Comparison of ENCODE assay signal across 12 cellular contexts in the genomic region with DNA sequence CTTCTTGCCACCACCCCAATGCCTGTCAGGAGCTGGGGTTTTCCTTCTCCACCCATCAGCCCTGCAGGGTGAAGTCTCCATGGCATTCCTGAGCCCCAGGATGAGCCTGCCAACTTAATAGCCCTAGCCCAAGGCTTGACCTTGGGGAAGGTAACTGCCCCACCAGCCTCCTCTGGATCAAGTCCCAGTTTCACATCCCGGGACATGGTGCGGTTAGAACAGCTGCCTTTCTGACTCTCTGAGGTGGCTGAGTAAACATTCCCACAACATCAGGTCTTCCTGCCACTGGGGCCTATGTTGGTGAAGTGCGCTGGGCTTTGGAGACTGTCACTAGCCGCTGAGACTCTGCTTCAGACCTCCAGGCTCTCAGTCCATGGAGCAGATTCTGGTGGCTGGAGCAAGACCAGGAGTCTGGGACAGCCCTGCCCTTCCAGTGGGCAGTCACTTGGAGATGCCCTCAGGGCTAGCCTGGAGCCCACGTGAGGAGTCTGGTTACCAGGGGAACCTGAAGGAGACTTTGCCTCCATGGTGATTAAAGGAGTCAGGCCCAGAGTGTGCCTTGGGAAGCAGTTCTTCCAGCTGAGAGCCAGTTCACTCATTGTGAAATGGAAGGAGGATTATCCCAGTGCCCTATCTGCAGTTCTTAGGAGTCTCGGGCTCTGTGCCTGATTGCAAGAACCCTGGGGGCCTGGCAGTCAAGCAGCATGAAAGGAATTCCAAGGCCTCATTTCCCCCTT. TPM values are rescaled to one million over a fixed set of nuclear protein-coding genes. Genes with fewer than 3 reads are reported as not detected.
A peak's percentile ranks its signal among the peaks of the same experiment; 100 is the strongest.
DNase-seq lines count a peak whose midpoint lies in the region; ATAC-seq and TF ChIP-seq lines count a peak whose summit lies in the region.
"Had no signal": no experiment of that assay in that cellular context is flagged by ENCODE, and none has a peak within 500 bp of the region (broad histone marks: within the 10 kb centered on the region; RNA-seq: fewer than 3 reads in every experiment).

No MANE protein-coding gene starts in this region.

- H3K27me3 ChIP-seq in right atrium auricular region (no peaks in the 10 kb centered on the region), right lobe of liver (no peaks in the 10 kb centered on the region), upper lobe of right lung (no peaks in the 10 kb centered on the region)
- no peaks in the 10 kb centered on the region for H3K27me3 ChIP-seq in CD4-positive, alpha-beta T cell (ENCODE audit: control insufficient read depth, insufficient read depth, low read length)

- H3K4me1 ChIP-seq in right atrium auricular region, result peaks cover 0 to 26% of the 10 kb centered on the region in 2 donors
- no peaks in the 10 kb centered on the region for H3K4me1 ChIP-seq in right lobe of liver
- peaks cover 18% of the 10 kb centered on the region for H3K4me1 ChIP-seq in upper lobe of right lung

- H3K36me3 ChIP-seq in right atrium auricular region (no peaks in the 10 kb centered on the region), right lobe of liver (no peaks in the 10 kb centered on the region), upper lobe of right lung (no peaks in the 10 kb centered on the region)

- TF ChIP-seq CTCF in right atrium auricular region (IDR thresholded peaks at IDR 0.05) (no peak), choroid plexus epithelial cell (conservative IDR thresholded peaks at IDR 0.05; ENCODE audit: low read depth, low read length) (no peak), right lobe of liver (IDR thresholded peaks at IDR 0.05) (no peak), upper lobe of right lung (IDR thresholded peaks at IDR 0.05) (no peak), GM10248 (IDR thresholded peaks at IDR 0.05; ENCODE audit: control extremely low read depth, extremely low read depth, low read depth, missing control alignments) (no peak)
- TF ChIP-seq CTCF in CD4-positive, alpha-beta T cell (IDR thresholded peaks at IDR 0.05), result no peak

- ATAC-seq in Right ventricle myocardium inferior, result peak; percentile 53
- peak; percentile 27 to 45 (median 32) for ATAC-seq in right lobe of liver
- peak; percentile 48 for ATAC-seq in upper lobe of right lung
- no peak for ATAC-seq in CD4-positive, alpha-beta T cell (ENCODE audit: poor library complexity)
- ATAC-seq: stimulated activated effector memory CD8-positive, alpha-beta T cell treated with anti-CD3 and anti-CD28 coated beads, Interleukin-12 subunit alpha, Interleukin-12 subunit beta, amount 100 ng/mL, for 72 hours had no signal

- no peak overlapping the region for H3K4me3 Mint-ChIP-seq in CD4-positive, alpha-beta T cell
- H3K4me3 Mint-ChIP-seq: immature natural killer cell; stimulated activated effector memory CD8-positive, alpha-beta T cell treated with anti-CD3 and anti-CD28 coated beads, Interleukin-12 subunit alpha, Interleukin-12 subunit beta, amount 100 ng/mL, for 72 hours had no signal

- H3K4me3 ChIP-seq in right atrium auricular region (no peak overlapping the region), choroid plexus epithelial cell (ENCODE audit: low read depth, low read length) (no peak overlapping the region), right lobe of liver (no peak overlapping the region), upper lobe of right lung (no peak overlapping the region)

- no peaks in the 10 kb centered on the region for H3K9me3 ChIP-seq in right atrium auricular region
- no peaks in the 10 kb centered on the region for H3K9me3 ChIP-seq in right lobe of liver
- no peaks in the 10 kb centered on the region for H3K9me3 ChIP-seq in upper lobe of right lung
- H3K9me3 ChIP-seq in CD4-positive, alpha-beta T cell (ENCODE audit: control insufficient read depth, low read length), result no peaks in the 10 kb centered on the region

- no peaks in the 10 kb centered on the region for H3K36me3 Mint-ChIP-seq in CD4-positive, alpha-beta T cell (ENCODE audit: low read depth)
- H3K36me3 Mint-ChIP-seq: immature natural killer cell; stimulated activated effector memory CD8-positive, alpha-beta T cell treated with anti-CD3 and anti-CD28 coated beads, Interleukin-12 subunit alpha, Interleukin-12 subunit beta, amount 100 ng/mL, for 72 hours had no signal

- WGBS in right lobe of liver (ENCODE audit: insufficient coverage, low coverage, low lambda C conversion rate, missing lambda C conversion rate), result 0% methylated on average over 2 of the region's 6 CpGs

- peaks cover 30% of the 10 kb centered on the region for H3K27me3 Mint-ChIP-seq in CD4-positive, alpha-beta T cell

- H3K27ac ChIP-seq in right atrium auricular region (peak overlapping the region in 1 of 2 donors; percentile 47), right lobe of liver (no peak overlapping the region), upper lobe of right lung (peak overlapping the region; percentile 13)
- H3K27ac ChIP-seq in CD4-positive, alpha-beta T cell (ENCODE audit: low read depth, low read length), result no peak overlapping the region

- H3K4me1 Mint-ChIP-seq in CD4-positive, alpha-beta T cell (ENCODE audit: low read depth), result no peaks in the 10 kb centered on the region
- H3K4me1 Mint-ChIP-seq: immature natural killer cell; stimulated activated effector memory CD8-positive, alpha-beta T cell treated with anti-CD3 and anti-CD28 coated beads, Interleukin-12 subunit alpha, Interleukin-12 subunit beta, amount 100 ng/mL, for 72 hours had no signal

- no peak for DNase-seq in Right ventricle myocardium inferior (ENCODE audit: missing footprints)
- no peak for DNase-seq in right atrium auricular region (ENCODE audit: low spot score)
- peak; percentile 67 for DNase-seq in choroid plexus epithelial cell (ENCODE audit: low read depth)
- no peak for DNase-seq in right lobe of liver
- peak; percentile 59 for DNase-seq in upper lobe of right lung
- DNase-seq in GM10248 (ENCODE audit: extremely low spot score), result no peak
- DNase-seq in CD4-positive, alpha-beta T cell, result no peak
- no peak for DNase-seq in activated effector memory CD4-positive, alpha-beta T cell treated with Interleukin-2 at 50 U/mL for 16 hours
- DNase-seq: activated CD8-positive, alpha-beta memory T cell treated with anti-CD3 and anti-CD28 coated beads, Interleukin-2, amount 50 U/mL, for 4 hours; immature natural killer cell; NCI-H2107 had no signal

- POLR2A ChIA-PET in GM10248 (lab: Yijun Ruan, JAX), result interaction anchor here (1.0 kb wide), 1 partner anchor 18 kb away, joined by 3 read pairs; no protein-coding TSS in a partner anchor
- POLR2A ChIA-PET in CD4-positive, alpha-beta T cell (lab: Charles Lee), result no interaction called here

- H3K27ac Mint-ChIP-seq in CD4-positive, alpha-beta T cell, result no peak overlapping the region
- H3K27ac Mint-ChIP-seq: immature natural killer cell; stimulated activated effector memory CD8-positive, alpha-beta T cell treated with anti-CD3 and anti-CD28 coated beads, Interleukin-12 subunit alpha, Interleukin-12 subunit beta, amount 100 ng/mL, for 72 hours had no signal

- intact Hi-C loops in Right ventricle myocardium inferior (cut with DNase I), result loop anchor here (5.0 kb wide), 1 partner anchor 39 kb away; no protein-coding TSS in a partner anchor
- intact Hi-C loops in right lobe of liver (cut with DNase I), result no loop called here
- intact Hi-C loops in upper lobe of right lung (cut with DNase I), result no loop called here
- intact Hi-C loops in CD4-positive, alpha-beta T cell (cut with DNase I, micrococcal nuclease), result no loop called here

- H3K9me3 Mint-ChIP-seq in CD4-positive, alpha-beta T cell, result no peaks in the 10 kb centered on the region
- H3K9me3 Mint-ChIP-seq: immature natural killer cell; stimulated activated effector memory CD8-positive, alpha-beta T cell treated with anti-CD3 and anti-CD28 coated beads, Interleukin-12 subunit alpha, Interleukin-12 subunit beta, amount 100 ng/mL, for 72 hours had no signal

- CTCF ChIA-PET in GM10248 (lab: Yijun Ruan, JAX), result interaction anchor here (0.8 to 7.1 kb wide), 5 partner anchors 9 to 359 kb away, joined by 3 to 52 read pairs (median 4); no protein-coding TSS in a partner anchor
- CTCF ChIA-PET in CD4-positive, alpha-beta T cell (lab: Charles Lee), result no interaction called here

- no peak for TF ChIP-seq POLR2A in right lobe of liver (IDR thresholded peaks at IDR 0.05)

RNA-seq across cellular contexts. Expression of gene SMIM20, which starts 56.8 kb away (rescaled TPM):
- total RNA-seq in Right ventricle myocardium inferior, result 41.5 TPM
- total RNA-seq in right atrium auricular region, result 10 to 100 TPM; 27.8 to 52.1 TPM
- 10 to 100 TPM; 16.0 to 32.5 (median 21.9) TPM for total RNA-seq in right lobe of liver
- 25.2 TPM for total RNA-seq in upper lobe of right lung
- 1 to 10 TPM; 7.2 to 9.1 TPM for total RNA-seq in CD4-positive, alpha-beta T cell

Comparison
In these comparisons a context has a peak if more than half of its experiments do, and no peak if none do; other contexts are left out.
1. DNase-seq: peak in choroid plexus epithelial cell (single experiment) and upper lobe of right lung (single experiment); none in Right ventricle myocardium inferior (single experiment), right atrium auricular region (single experiment), right lobe of liver (0 of 3), GM10248 (single experiment), CD4-positive, alpha-beta T cell (0 of 10) and activated effector memory CD4-positive, alpha-beta T cell treated with Interleukin-2 at 50 U/mL for 16 hours (single experiment).